ENCODE assay signal across 27 cellular contexts in the genomic region with DNA sequence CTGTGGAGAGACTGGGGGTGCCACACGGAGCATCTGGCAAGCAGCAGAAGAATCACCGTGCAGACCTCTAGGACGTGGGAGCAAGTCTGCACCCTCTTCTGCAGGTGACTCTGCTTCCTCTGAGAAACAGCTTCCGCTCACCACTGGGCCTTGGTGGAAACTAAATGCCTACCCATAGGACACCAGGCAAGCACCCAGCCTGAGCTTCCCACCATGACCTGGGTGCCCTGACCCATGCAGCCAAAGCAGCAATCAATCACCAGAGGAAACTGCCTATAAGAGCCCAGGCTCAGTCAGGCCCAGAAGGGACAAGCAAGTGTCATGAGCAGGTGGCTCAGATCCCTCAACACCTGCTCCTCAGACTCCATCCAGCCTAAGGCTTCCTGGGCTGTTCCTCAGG.
"Had no signal": no experiment of that assay in that cellular context is flagged by ENCODE, and none has a peak within 500 bp of the region (broad histone marks: within the 10 kb centered on the region; RNA-seq: fewer than 3 reads in every experiment).

No MANE protein-coding gene starts in this region.

- H3K4me3 Mint-ChIP-seq: activated CD4-positive, alpha-beta T cell treated with anti-CD3 and anti-CD28 coated beads for 36 hours; activated naive CD4-positive, alpha-beta T cell treated with anti-CD3 and anti-CD28 coated beads for 36 hours; activated naive CD8-positive, alpha-beta T cell treated with anti-CD3 and anti-CD28 coated beads, Interleukin-2, amount 10 ng/mL, durations not matched to agents 7 days and 5 days; activated T-cell treated with anti-CD3 and anti-CD28 coated beads, Interleukin-2, amount 50 U/mL, for 24 hours; activated T-helper 17 cell treated with anti-CD3 and anti-CD28 coated beads, Interleukin-2, amount 50 U/mL, for 72 hours; memory B cell; nephron progenitor cell; stimulated activated naive B cell treated with anti-CD40 and anti-IgM and Interleukin-4, amounts not matched to agents 10 μg/mL and 1 μg/mL and 100 μg/mL, for 72 hours; T-helper 1 cell treated with Interleukin-12 subunit alpha and Interleukin-12 subunit beta and Interleukin-4 antibody, amounts not matched to agents 30 μg/mL and 1 μg/mL, for 36 hours; WTC11 had no signal

- H3K36me3 Mint-ChIP-seq: activated naive CD8-positive, alpha-beta T cell treated with anti-CD3 and anti-CD28 coated beads, Interleukin-2, amount 10 ng/mL, durations not matched to agents 7 days and 5 days; memory B cell; stimulated activated naive B cell treated with anti-CD40 and anti-IgM and Interleukin-4, amounts not matched to agents 10 μg/mL and 1 μg/mL and 100 μg/mL, for 72 hours; WTC11 had no signal

- DNase-seq: activated CD4-positive, alpha-beta T cell treated with anti-CD3 and anti-CD28 coated beads for 36 hours; activated CD4-positive, alpha-beta T cell treated with anti-CD3 and anti-CD28 coated beads, Interleukin-2, amount 50 U/mL, for 4 hours; activated CD8-positive, alpha-beta memory T cell treated with anti-CD3 and anti-CD28 coated beads for 24 hours; activated CD8-positive, alpha-beta memory T cell treated with anti-CD3 and anti-CD28 coated beads, Interleukin-2, amount 50 U/mL, for 4 hours; activated naive CD4-positive, alpha-beta T cell treated with anti-CD3 and anti-CD28 coated beads for 36 hours; activated naive CD8-positive, alpha-beta T cell treated with anti-CD3 and anti-CD28 coated beads, Interleukin-2, amount 10 ng/mL, durations not matched to agents 7 days and 5 days; activated T-cell treated with anti-CD3 and anti-CD28 coated beads, Interleukin-2, amount 50 U/mL, for 24 hours; amniotic stem cell; dermis blood vessel endothelial cell; effector CD8-positive, alpha-beta T cell; gastrocnemius medialis; left colon; nephron progenitor cell; nucleus accumbens; sigmoid colon; stimulated activated CD4-positive, alpha-beta T cell treated with anti-CD3 and anti-CD28 coated beads, Interleukin-15, amount 100 ng/mL, for 24 hours; stimulated activated CD8-positive, alpha-beta memory T cell treated with anti-CD3 and anti-CD28 coated beads, Interleukin-4, amount 100 ng/mL, for 48 hours; stimulated activated naive B cell treated with anti-CD40 and anti-IgM and Interleukin-4, amounts not matched to agents 10 μg/mL and 1 μg/mL and 100 μg/mL, for 72 hours; T1000; transverse colon had no signal

- H3K27ac ChIP-seq: gastrocnemius medialis, sigmoid colon, transverse colon had no signal

- FAIRE-seq: islet of Langerhans had no signal

- H3K9me3 ChIP-seq: gastrocnemius medialis, transverse colon had no signal

- H3K4me2 ChIP-seq: smooth muscle cell had no signal

- H3K27ac Mint-ChIP-seq: activated CD4-positive, alpha-beta T cell treated with anti-CD3 and anti-CD28 coated beads for 36 hours; activated naive CD4-positive, alpha-beta T cell treated with anti-CD3 and anti-CD28 coated beads for 36 hours; activated naive CD8-positive, alpha-beta T cell treated with anti-CD3 and anti-CD28 coated beads, Interleukin-2, amount 10 ng/mL, durations not matched to agents 7 days and 5 days; activated T-cell treated with anti-CD3 and anti-CD28 coated beads, Interleukin-2, amount 50 U/mL, for 24 hours; activated T-helper 17 cell treated with anti-CD3 and anti-CD28 coated beads, Interleukin-2, amount 50 U/mL, for 72 hours; memory B cell; nephron progenitor cell; T-helper 1 cell treated with Interleukin-12 subunit alpha and Interleukin-12 subunit beta and Interleukin-4 antibody, amounts not matched to agents 30 μg/mL and 1 μg/mL, for 36 hours; WTC11 had no signal

- H3K9me3 Mint-ChIP-seq: activated naive CD4-positive, alpha-beta T cell treated with anti-CD3 and anti-CD28 coated beads for 36 hours; activated naive CD8-positive, alpha-beta T cell treated with anti-CD3 and anti-CD28 coated beads, Interleukin-2, amount 10 ng/mL, durations not matched to agents 7 days and 5 days; activated T-cell treated with anti-CD3 and anti-CD28 coated beads, Interleukin-2, amount 50 U/mL, for 24 hours; activated T-helper 17 cell treated with anti-CD3 and anti-CD28 coated beads, Interleukin-2, amount 50 U/mL, for 72 hours; memory B cell; nephron progenitor cell; stimulated activated naive B cell treated with anti-CD40 and anti-IgM and Interleukin-4, amounts not matched to agents 10 μg/mL and 1 μg/mL and 100 μg/mL, for 72 hours; T-helper 1 cell treated with Interleukin-12 subunit alpha and Interleukin-12 subunit beta and Interleukin-4 antibody, amounts not matched to agents 30 μg/mL and 1 μg/mL, for 36 hours had no signal

- H3K4me1 Mint-ChIP-seq: activated naive CD8-positive, alpha-beta T cell treated with anti-CD3 and anti-CD28 coated beads, Interleukin-2, amount 10 ng/mL, durations not matched to agents 7 days and 5 days; activated T-helper 17 cell treated with anti-CD3 and anti-CD28 coated beads, Interleukin-2, amount 50 U/mL, for 72 hours; WTC11 had no signal

- ATAC-seq: activated CD4-positive, alpha-beta T cell treated with anti-CD3 and anti-CD28 coated beads for 36 hours; activated T-helper 17 cell treated with anti-CD3 and anti-CD28 coated beads, Interleukin-2, amount 50 U/mL, for 72 hours; esophagus mucosa; gastrocnemius medialis; left colon; WTC11 had no signal

- H3K36me3 ChIP-seq: gastrocnemius medialis, sigmoid colon, transverse colon had no signal

- H3K27me3 Mint-ChIP-seq: stimulated activated naive B cell treated with anti-CD40 and anti-IgM and Interleukin-4, amounts not matched to agents 10 μg/mL and 1 μg/mL and 100 μg/mL, for 72 hours had no signal

- H3K4me3 ChIP-seq: gastrocnemius medialis, sigmoid colon, smooth muscle cell, transverse colon had no signal

- H3K4me1 ChIP-seq: gastrocnemius medialis, sigmoid colon, transverse colon had no signal
